23 cellular contexts compared by ENCODE assay signal in genomic region chr6:4986999-4987398, GRCh38.
"Had no signal": no experiment of that assay in that cellular context is flagged by ENCODE, and none has a peak within 500 bp of the region (broad histone marks: within the 10 kb centered on the region; RNA-seq: fewer than 3 reads in every experiment).

No MANE protein-coding gene starts in this region.

- H3K4me2 ChIP-seq: PC-9 had no signal

- H3K27ac ChIP-seq: HL-60, PC-9, Peyer's patch, SJCRH30 had no signal

- H3K36me3 ChIP-seq: Peyer's patch, SJCRH30 had no signal

- H3K27me3 ChIP-seq: Peyer's patch, SJCRH30 had no signal

- FAIRE-seq: HTR-8/SVneo had no signal

- DNase-seq: KBM-7; MV-4-11; NCI-H1048; NCI-H1105; NCI-H1417; NCI-H1436 treated with DMSO at 0.1 percent for 48 hours; NCI-H1694; NCI-H187 treated with DMSO at 0.1 percent for 48 hours; NCI-H2081; NCI-H2107; NCI-H2227 treated with DMSO at 0.1 percent for 48 hours; NCI-H524; NCI-H526 treated with DMSO at 0.1 percent for 48 hours; NCI-H748 treated with DMSO at 0.1 percent for 48 hours; NK-92 treated with Interleukin-12 subunit alpha and Interleukin-12 subunit beta, amount 100 ng/mL, for 24 hours; PC-9; Peyer's patch; SHP77 treated with DMSO at 0.1 percent for 48 hours; SJCRH30 had no signal

- ATAC-seq: Right ventricle myocardium inferior, SK-N-SH treated with all-trans-retinoic acid at 6 μM for 48 hours had no signal

- H3K9me3 ChIP-seq: Peyer's patch, SJCRH30 had no signal

- H2AFZ ChIP-seq: PC-9 had no signal

- H3K4me1 ChIP-seq: Peyer's patch, SJCRH30 had no signal

- H3K4me3 ChIP-seq: PC-9, Peyer's patch, SJCRH30 had no signal
